ENCODE assay signal across 8 cellular contexts in genomic region chr10:50653142-50653541, GRCh38. TPM values are rescaled to one million over a fixed set of nuclear protein-coding genes. Genes with fewer than 3 reads are reported as not detected.
DNase-seq lines count a peak whose midpoint lies in the region; ATAC-seq and TF ChIP-seq lines count a peak whose summit lies in the region.

No MANE protein-coding gene starts in this region.

- peak; percentile 66 for TF ChIP-seq CTCF in BJ (IDR thresholded peaks at IDR 0.05; ENCODE audit: insufficient read depth, low read depth, low read length)

- H3K4me3 ChIP-seq in BJ (ENCODE audit: low read depth, low read length), result no peak overlapping the region

- no peaks in the 10 kb centered on the region for H3K27me3 ChIP-seq in BJ (ENCODE audit: control insufficient read depth, insufficient read depth, low read length)

- H3K36me3 ChIP-seq in BJ (ENCODE audit: control insufficient read depth, insufficient read depth, low read length), result no peaks in the 10 kb centered on the region

- CTCF ChIA-PET in BJ (lab: Yijun Ruan, JAX), result interaction anchor here (1.1 to 1.4 kb wide), 4 partner anchors 8 to 33 kb away, joined by 4 to 8 read pairs (median 5); no protein-coding TSS in a partner anchor

- POLR2A ChIA-PET in BJ (lab: Charles Lee), result no interaction called here

- DNase-seq in BJ (ENCODE audit: low read depth), result no peak
- peak; percentile 1 for DNase-seq in NCI-H2227 treated with DMSO at 0.1 percent for 48 hours (lab: John Stamatoyannopoulos, UW)
- DNase-seq in dermis microvascular lymphatic vessel endothelial cell (ENCODE audit: low read depth in 2 of 2), result peak; percentile 30 to 49
- peak; percentile 24 for DNase-seq in midbrain (lab: John Stamatoyannopoulos, UW)
- DNase-seq in stimulated activated naive CD4-positive, alpha-beta T cell treated with Interleukin-2 at 50 U/mL for 16 hours (lab: John Stamatoyannopoulos, UW), result no peak
- no peak for DNase-seq in HK-2 (ENCODE audit: unreplicated experiment)

- peak; percentile 31 for ATAC-seq in GM18870 (IDR thresholded peaks at IDR 0.05; ENCODE audit: unreplicated experiment)
- ATAC-seq in HG03280 (IDR thresholded peaks at IDR 0.05; ENCODE audit: unreplicated experiment), result no peak

RNA-seq across cellular contexts. Expression of gene SGMS1, which starts 29.4 kb away (rescaled TPM):
- 18.9 and 21.1 TPM in 2 replicates for polyA plus RNA-seq in BJ (2011; rRNA removed)
- 12.1 and 16.0 TPM in 2 replicates for polyA minus RNA-seq in BJ (2011; rRNA and poly(A)+ RNA removed)
- 50.8 and 69.2 TPM in 2 replicates for total RNA-seq in dermis microvascular lymphatic vessel endothelial cell

Comparison
In these comparisons a context has a peak if more than half of its experiments do, and no peak if none do; other contexts are left out.
1. DNase-seq: peak in NCI-H2227 treated with DMSO at 0.1 percent for 48 hours (single experiment), dermis microvascular lymphatic vessel endothelial cell (2 of 2) and midbrain (single experiment); none in BJ (single experiment), stimulated activated naive CD4-positive, alpha-beta T cell treated with Interleukin-2 at 50 U/mL for 16 hours (single experiment) and HK-2 (single experiment).